In genomic region chr3:40741729-40742128, GRCh38 we compare ENCODE assay signal across 12 cellular contexts.
DNase-seq lines count a peak whose midpoint lies in the region; ATAC-seq and TF ChIP-seq lines count a peak whose summit lies in the region.
"Had no signal": no experiment of that assay in that cellular context is flagged by ENCODE, and none has a peak within 500 bp of the region (broad histone marks: within the 10 kb centered on the region; RNA-seq: fewer than 3 reads in every experiment).

No MANE protein-coding gene starts in this region.

- H3K9ac ChIP-seq in IMR-90 (ENCODE audit: low read depth, low read length), result no peak overlapping the region

- CTCF ChIA-PET in IMR-90 (lab: Yijun Ruan, JAX), result no interaction called here

- TF ChIP-seq CTCF in IMR-90 (conservative IDR thresholded peaks at IDR 0.05; ENCODE audit: low read depth, low read length) (no peak), foreskin fibroblast (IDR thresholded peaks at IDR 0.05; ENCODE audit: low read depth, low read length) (no peak)

- no peak for TF ChIP-seq POLR2A in IMR-90 (IDR thresholded peaks at IDR 0.05; ENCODE audit: low read depth, low read length)

- no peak for TF ChIP-seq RAD21 in IMR-90 (IDR thresholded peaks at IDR 0.05; ENCODE audit: low read length)

- H3K79me1 ChIP-seq in IMR-90 (ENCODE audit: low read depth in 1 of 2, low read length in 2 of 2), result no peaks in the 10 kb centered on the region

- H3K14ac ChIP-seq in IMR-90 (replicated peaks; ENCODE audit: low read depth, low read length), result no peak overlapping the region

- H3K4me1 Mint-ChIP-seq in immature natural killer cell, result no peaks in the 10 kb centered on the region
- H3K4me1 Mint-ChIP-seq in activated T-helper 2 cell treated with anti-CD3 and anti-CD28 coated beads, Interferon-gamma antibody, Interleukin-2, Interleukin-4, amounts not matched to agents 10 μg/mL and 5 μg/mL and 100 μg/mL, durations not matched to agents 14 hours and 24 hours and 36 hours (ENCODE audit: low read depth), result no peaks in the 10 kb centered on the region
- H3K4me1 Mint-ChIP-seq: activated CD8-positive, alpha-beta memory T cell treated with anti-CD3 and anti-CD28 coated beads, Interleukin-2, amount 10 ng/mL, durations not matched to agents 7 days and 5 days had no signal

- H4K91ac ChIP-seq in IMR-90 (ENCODE audit: insufficient read depth, low read depth, low read length), result no peak overlapping the region

- no peak overlapping the region for H2AFZ ChIP-seq in IMR-90 (replicated peaks; ENCODE audit: low read length, poor library complexity)

- no peaks in the 10 kb centered on the region for H3K9me1 ChIP-seq in IMR-90 (ENCODE audit: insufficient read depth, low read length)

- H2AK5ac ChIP-seq in IMR-90 (ENCODE audit: low read depth, low read length), result no peak overlapping the region

- 0% methylated on average over 1 of the region's 1 CpG; no CpG with 5 or more reads in 1 of the 2 experiments for WGBS in IMR-90 (ENCODE audit: extremely low coverage in 2 of 2, insufficient read length in 1 of 2), 2 experiments

- peaks cover 0 to 2% (median 0%) of the 10 kb centered on the region in 6 donors for H3K9me3 Mint-ChIP-seq in immature natural killer cell
- H3K9me3 Mint-ChIP-seq in activated T-helper 2 cell treated with anti-CD3 and anti-CD28 coated beads, Interferon-gamma antibody, Interleukin-2, Interleukin-4, amounts not matched to agents 10 μg/mL and 5 μg/mL and 100 μg/mL, durations not matched to agents 14 hours and 24 hours and 36 hours, result no peaks in the 10 kb centered on the region
- H3K9me3 Mint-ChIP-seq: dendritic cell treated with granulocyte-macrophage colony-stimulating factor and Interleukin-4, amounts not matched to agents 40 ng/mL and 50 ng/mL, for 4 days had no signal

- H3K27me3 ChIP-seq in IMR-90 (ENCODE audit: control insufficient read depth, insufficient read depth, low read length), result no peaks in the 10 kb centered on the region

- H2BK20ac ChIP-seq in IMR-90 (ENCODE audit: low read depth, low read length), result no peak overlapping the region

- no peak overlapping the region for H3K18ac ChIP-seq in IMR-90 (ENCODE audit: low read depth, low read length)

- peaks cover 2 to 8% (median 3%) of the 10 kb centered on the region in 3 donors for H3K27me3 Mint-ChIP-seq in immature natural killer cell (ENCODE audit: low read depth in 3 of 3)
- H3K27me3 Mint-ChIP-seq in activated T-helper 2 cell treated with anti-CD3 and anti-CD28 coated beads, Interferon-gamma antibody, Interleukin-2, Interleukin-4, amounts not matched to agents 10 μg/mL and 5 μg/mL and 100 μg/mL, durations not matched to agents 14 hours and 24 hours and 36 hours (ENCODE audit: low read depth), result peaks cover 5% of the 10 kb centered on the region
- H3K27me3 Mint-ChIP-seq: dendritic cell treated with granulocyte-macrophage colony-stimulating factor and Interleukin-4, amounts not matched to agents 40 ng/mL and 50 ng/mL, for 4 days had no signal

- H3K36me3 ChIP-seq in IMR-90 (ENCODE audit: control insufficient read depth, insufficient read depth, low read length), result no peaks in the 10 kb centered on the region
- H3K36me3 ChIP-seq: thoracic aorta had no signal

- no TSS peak for BruUV-seq in IMR-90 (replicated peaks; lab: Mats Ljungman, UMichigan)

- H3K4me1 ChIP-seq in IMR-90 (ENCODE audit: control insufficient read depth, insufficient read depth, low read length), result no peaks in the 10 kb centered on the region

- H3K36me3 Mint-ChIP-seq in immature natural killer cell, result no peaks in the 10 kb centered on the region
- no peaks in the 10 kb centered on the region for H3K36me3 Mint-ChIP-seq in activated T-helper 2 cell treated with anti-CD3 and anti-CD28 coated beads, Interferon-gamma antibody, Interleukin-2, Interleukin-4, amounts not matched to agents 10 μg/mL and 5 μg/mL and 100 μg/mL, durations not matched to agents 14 hours and 24 hours and 36 hours (ENCODE audit: low read depth)
- H3K36me3 Mint-ChIP-seq: activated CD8-positive, alpha-beta memory T cell treated with anti-CD3 and anti-CD28 coated beads, Interleukin-2, amount 10 ng/mL, durations not matched to agents 7 days and 5 days had no signal

- no peak overlapping the region for H3K23ac ChIP-seq in IMR-90 (ENCODE audit: low read depth, low read length)

- in situ Hi-C loops in IMR-90 (cut with MboI; ENCODE audit: low sequenced_read_pairs), result no loop called here

- no peak overlapping the region for H4K8ac ChIP-seq in IMR-90 (ENCODE audit: low read depth in 2 of 2, low read length in 2 of 2)

- H4K20me1 ChIP-seq in IMR-90 (ENCODE audit: insufficient read depth, low read length), result no peaks in the 10 kb centered on the region

- H3K4me3 ChIP-seq in IMR-90 (ENCODE audit: insufficient read depth, low read depth, low read length), result no peak overlapping the region
- no peak overlapping the region for H3K4me3 ChIP-seq in foreskin fibroblast (ENCODE audit: low read depth in 1 of 2, low read length in 2 of 2)
- H3K4me3 ChIP-seq: thoracic aorta had no signal

- no peak for ATAC-seq in IMR-90 (ENCODE audit: low read depth)
- ATAC-seq: activated CD8-positive, alpha-beta memory T cell treated with anti-CD3 and anti-CD28 coated beads, Interleukin-2, amount 10 ng/mL, durations not matched to agents 7 days and 5 days had no signal

- no peak overlapping the region for H3K4me3 Mint-ChIP-seq in immature natural killer cell
- H3K4me3 Mint-ChIP-seq in activated T-helper 2 cell treated with anti-CD3 and anti-CD28 coated beads, Interferon-gamma antibody, Interleukin-2, Interleukin-4, amounts not matched to agents 10 μg/mL and 5 μg/mL and 100 μg/mL, durations not matched to agents 14 hours and 24 hours and 36 hours (ENCODE audit: low read depth), result no peak overlapping the region
- H3K4me3 Mint-ChIP-seq: activated CD8-positive, alpha-beta memory T cell treated with anti-CD3 and anti-CD28 coated beads, Interleukin-2, amount 10 ng/mL, durations not matched to agents 7 days and 5 days; dendritic cell treated with granulocyte-macrophage colony-stimulating factor and Interleukin-4, amounts not matched to agents 40 ng/mL and 50 ng/mL, for 4 days had no signal

- no peak overlapping the region for H2BK120ac ChIP-seq in IMR-90 (ENCODE audit: low read depth, low read length)

- dilution Hi-C loops in IMR-90 (cut with HindIII; ENCODE audit: low sequenced_read_pairs, unreplicated experiment), result no loop called here

- no peak overlapping the region for H3K27ac ChIP-seq in IMR-90 (ENCODE audit: insufficient read depth, low read length)
- H3K27ac ChIP-seq: thoracic aorta had no signal

- H3K56ac ChIP-seq in IMR-90 (ENCODE audit: extremely low read depth, insufficient read depth, low read length), result no peak overlapping the region

- DNase-seq in IMR-90 (peak; percentile 1), NCI-H524 treated with DMSO at 0.1 percent for 48 hours (lab: John Stamatoyannopoulos, UW) (peak; percentile 47), globus pallidus (ENCODE audit: low spot score) (peak; percentile 20), pulmonary artery endothelial cell (ENCODE audit: low read depth, low spot score) (peak; percentile 20), immature natural killer cell (no peak), NCI-H446 treated with DMSO at 0.1 percent for 48 hours (lab: John Stamatoyannopoulos, UW) (no peak), foreskin fibroblast (no peak)
- no peak for DNase-seq in activated T-helper 2 cell treated with anti-CD3 and anti-CD28 coated beads, Interferon-gamma antibody, Interleukin-2, Interleukin-4, amounts not matched to agents 10 μg/mL and 5 μg/mL and 100 μg/mL, durations not matched to agents 14 hours and 24 hours and 36 hours (ENCODE audit: low spot score)
- DNase-seq: activated CD8-positive, alpha-beta memory T cell treated with anti-CD3 and anti-CD28 coated beads, Interleukin-2, amount 10 ng/mL, durations not matched to agents 7 days and 5 days; stimulated activated CD4-positive, alpha-beta T cell treated with anti-CD3 and anti-CD28 coated beads, Interleukin-15, amount 100 ng/mL, for 24 hours had no signal

- H3K9me3 ChIP-seq in IMR-90 (ENCODE audit: control insufficient read depth, insufficient read depth, low read length), result no peaks in the 10 kb centered on the region
- H3K9me3 ChIP-seq: thoracic aorta had no signal

- H4K5ac ChIP-seq in IMR-90 (ENCODE audit: low read depth, low read length), result no peak overlapping the region

- H2BK15ac ChIP-seq in IMR-90 (ENCODE audit: low read depth, low read length), result no peak overlapping the region

- H3K4me2 ChIP-seq in IMR-90 (ENCODE audit: low read depth, low read length), result no peak overlapping the region

- intact Hi-C loops in IMR-90 (cut with micrococcal nuclease), result no loop called here
- intact Hi-C loops in activated T-helper 2 cell treated with anti-CD3 and anti-CD28 coated beads, Interferon-gamma antibody, Interleukin-2, Interleukin-4, amounts not matched to agents 10 μg/mL and 5 μg/mL and 100 μg/mL, durations not matched to agents 14 hours and 24 hours and 36 hours (cut with micrococcal nuclease), result no loop called here

- H2BK5ac ChIP-seq in IMR-90 (ENCODE audit: low read depth, low read length, poor library complexity, severe bottlenecking), result no peak overlapping the region

- POLR2A ChIA-PET in IMR-90 (lab: Charles Lee; ENCODE audit: unreplicated experiment), result no interaction called here

- H3K27ac Mint-ChIP-seq in immature natural killer cell, result no peak overlapping the region
- H3K27ac Mint-ChIP-seq in activated T-helper 2 cell treated with anti-CD3 and anti-CD28 coated beads, Interferon-gamma antibody, Interleukin-2, Interleukin-4, amounts not matched to agents 10 μg/mL and 5 μg/mL and 100 μg/mL, durations not matched to agents 14 hours and 24 hours and 36 hours, result no peak overlapping the region
- H3K27ac Mint-ChIP-seq: activated CD8-positive, alpha-beta memory T cell treated with anti-CD3 and anti-CD28 coated beads, Interleukin-2, amount 10 ng/mL, durations not matched to agents 7 days and 5 days; dendritic cell treated with granulocyte-macrophage colony-stimulating factor and Interleukin-4, amounts not matched to agents 40 ng/mL and 50 ng/mL, for 4 days had no signal

- H3K4ac ChIP-seq in IMR-90 (ENCODE audit: low read depth, low read length), result no peak overlapping the region

- H2AK9ac ChIP-seq in IMR-90 (replicated peaks; ENCODE audit: low read depth, low read length, poor library complexity), result no peak overlapping the region

TF ChIP-seq in IMR-90, 13 proteins besides CTCF, POLR2A, EP300 and RAD21 (continues in another document):
- TF ChIP-seq CHD1 (IDR thresholded peaks at IDR 0.05; ENCODE audit: low read depth, low read length) (no peak), MXI1 (IDR thresholded peaks at IDR 0.05; ENCODE audit: borderline replicate concordance, low read depth, low read length) (no peak), RFX5 (IDR thresholded peaks at IDR 0.05; ENCODE audit: low read depth, low read length) (no peak), ELK1 (IDR thresholded peaks at IDR 0.05; ENCODE audit: borderline replicate concordance, low read depth, low read length) (no peak)

Comparison
In these comparisons a context has a peak if more than half of its experiments do, and no peak if none do; other contexts are left out.
1. DNase-seq: peak in IMR-90 (single experiment), NCI-H524 treated with DMSO at 0.1 percent for 48 hours (single experiment), globus pallidus (single experiment) and pulmonary artery endothelial cell (single experiment); none in immature natural killer cell (0 of 3), activated T-helper 2 cell treated with anti-CD3 and anti-CD28 coated beads, Interferon-gamma antibody, Interleukin-2, Interleukin-4, amounts not matched to agents 10 μg/mL and 5 μg/mL and 100 μg/mL, durations not matched to agents 14 hours and 24 hours and 36 hours (single experiment), NCI-H446 treated with DMSO at 0.1 percent for 48 hours (single experiment) and foreskin fibroblast (0 of 2).